ENCODE assay signal across 15 cellular contexts in the genomic region with DNA sequence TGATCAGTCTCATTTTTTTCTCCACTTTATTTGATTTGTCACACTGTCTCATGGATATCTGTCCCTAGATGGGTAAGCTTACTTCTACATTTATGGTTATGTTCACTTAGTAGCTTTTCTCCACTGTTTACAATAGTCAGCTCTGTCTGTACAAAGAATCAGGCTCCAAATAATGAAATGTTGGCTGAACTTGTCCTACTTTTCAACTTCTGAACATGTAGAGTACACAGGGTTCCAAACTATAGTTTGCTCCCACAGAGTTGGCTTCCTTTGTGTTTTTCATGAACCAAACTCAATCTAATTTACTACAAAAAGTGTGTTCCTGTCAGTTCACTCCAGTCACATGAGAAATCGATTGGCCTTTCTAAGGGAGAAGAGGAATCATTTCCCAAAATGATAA.
DNase-seq lines count a peak whose midpoint lies in the region; ATAC-seq, FAIRE-seq and TF ChIP-seq lines count a peak whose summit lies in the region.
"Had no signal": no experiment of that assay in that cellular context is flagged by ENCODE, and none has a peak within 500 bp of the region (broad histone marks: within the 10 kb centered on the region; RNA-seq: fewer than 3 reads in every experiment).

No MANE protein-coding gene starts in this region.

- no peaks in the 10 kb centered on the region for H3K9me2 ChIP-seq in GM23248 (ENCODE audit: insufficient read depth)

- H4K20me1 ChIP-seq in GM23248 (ENCODE audit: insufficient read depth), result no peaks in the 10 kb centered on the region

- no peak overlapping the region for H3K4me3 Mint-ChIP-seq in activated naive CD8-positive, alpha-beta T cell treated with anti-CD3 and anti-CD28 coated beads, Interleukin-2, amount 50 U/mL, for 24 hours
- H3K4me3 Mint-ChIP-seq: naive thymus-derived CD8-positive, alpha-beta T cell; WTC11 had no signal

- no peak overlapping the region for H2AFZ ChIP-seq in GM23248

- FAIRE-seq in kidney (lab: Jason Lieb, UNC), result no peak

- H3K4me3 ChIP-seq in GM23248 (peak overlapping the region; percentile 26; the same call in 1 of the 2 replicates), kidney (ENCODE audit: low read length in 2 of 2) (no peak overlapping the region), skeletal muscle satellite cell (ENCODE audit: low read length) (no peak overlapping the region)

- H3K9me3 Mint-ChIP-seq in activated naive CD8-positive, alpha-beta T cell treated with anti-CD3 and anti-CD28 coated beads, Interleukin-2, amount 50 U/mL, for 24 hours, result peaks cover 5% of the 10 kb centered on the region

- intact Hi-C loops in kidney (cut with DNase I), result no loop called here

- H3K4me1 Mint-ChIP-seq in activated naive CD8-positive, alpha-beta T cell treated with anti-CD3 and anti-CD28 coated beads, Interleukin-2, amount 50 U/mL, for 24 hours, result peaks cover 60% of the 10 kb centered on the region
- H3K4me1 Mint-ChIP-seq: naive thymus-derived CD8-positive, alpha-beta T cell; WTC11 had no signal

- H3K36me3 ChIP-seq in GM23248 (ENCODE audit: low read depth) (no peaks in the 10 kb centered on the region), kidney (ENCODE audit: control insufficient read depth in 1 of 2, insufficient read depth in 2 of 2, low read length in 2 of 2) (no peaks in the 10 kb centered on the region), skeletal muscle satellite cell (ENCODE audit: insufficient read depth, low read length) (no peaks in the 10 kb centered on the region)

- in situ Hi-C loops in GM23248 (cut with MboI), result no loop called here

- peak overlapping the region; percentile 71 for H3K27ac ChIP-seq in GM23248
- H3K27ac ChIP-seq in kidney (ENCODE audit: low read depth in 2 of 2, low read length in 2 of 2), result peak overlapping the region; percentile 39 to 74

- H3K27me3 ChIP-seq in GM23248 (replicated peaks; ENCODE audit: insufficient read depth) (no peaks in the 10 kb centered on the region), skeletal muscle satellite cell (ENCODE audit: control insufficient read depth, insufficient read depth, low read length) (no peaks in the 10 kb centered on the region)

- no peak for ATAC-seq in activated naive CD8-positive, alpha-beta T cell treated with anti-CD3 and anti-CD28 coated beads, Interleukin-2, amount 50 U/mL, for 24 hours
- no peak for ATAC-seq in GM18502 (IDR thresholded peaks at IDR 0.05; ENCODE audit: poor library complexity, unreplicated experiment)
- ATAC-seq: naive thymus-derived CD8-positive, alpha-beta T cell; WTC11 had no signal

- H3K4me2 ChIP-seq in GM23248 (ENCODE audit: unreplicated experiment) (peak overlapping the region; percentile 41), skeletal muscle satellite cell (ENCODE audit: low read length) (peak overlapping the region; percentile 18)

- peaks cover 43% of the 10 kb centered on the region for H3K4me1 ChIP-seq in GM23248 (ENCODE audit: insufficient read depth)
- H3K4me1 ChIP-seq in kidney (ENCODE audit: control insufficient read depth in 1 of 2, insufficient read depth in 1 of 2, low read depth in 1 of 2, low read length in 2 of 2), result peaks cover 15 to 18% of the 10 kb centered on the region in 2 donors
- peaks cover 31% of the 10 kb centered on the region for H3K4me1 ChIP-seq in skeletal muscle satellite cell (ENCODE audit: control insufficient read depth, insufficient read depth, low read length)

- 0 to 6% methylated on average over 1 of the region's 1 CpG for WGBS in GM23248 (ENCODE audit: low coverage in 1 of 2, low lambda C conversion rate in 2 of 2, missing lambda C conversion rate in 2 of 2), 2 experiments

- DNase-seq in GM23248, result peak; percentile 25
- DNase-seq in activated naive CD8-positive, alpha-beta T cell treated with anti-CD3 and anti-CD28 coated beads, Interleukin-2, amount 50 U/mL, for 24 hours, result no peak
- DNase-seq in kidney, result no peak
- no peak for DNase-seq in hepatic stellate cell (ENCODE audit: low spot score)
- DNase-seq in OCI-M2 (lab: John Stamatoyannopoulos, UW; ENCODE audit: unreplicated experiment), result no peak
- DNase-seq in EL, result no peak
- DNase-seq: activated CD8-positive, alpha-beta memory T cell treated with anti-CD3 and anti-CD28 coated beads, Interleukin-2, amount 50 U/mL, for 48 hours; naive thymus-derived CD8-positive, alpha-beta T cell; NCI-H187 treated with DMSO at 0.1 percent for 48 hours; NCI-H524; stimulated activated CD4-positive, alpha-beta T cell treated with anti-CD3 and anti-CD28 coated beads, Interleukin-2, amount 100 ng/mL, for 48 hours; T-helper 1 cell had no signal

- no peak for TF ChIP-seq CTCF in kidney (IDR thresholded peaks at IDR 0.05; ENCODE audit: borderline replicate concordance, extremely low read depth, insufficient read depth)

- no peaks in the 10 kb centered on the region for H3K79me2 ChIP-seq in GM23248 (ENCODE audit: insufficient read depth)

- peaks cover 41% of the 10 kb centered on the region for H3F3A ChIP-seq in GM23248 (ENCODE audit: insufficient read depth)

- H3K36me3 Mint-ChIP-seq in activated naive CD8-positive, alpha-beta T cell treated with anti-CD3 and anti-CD28 coated beads, Interleukin-2, amount 50 U/mL, for 24 hours (ENCODE audit: low read depth), result peaks cover 15% of the 10 kb centered on the region
- H3K36me3 Mint-ChIP-seq: WTC11 had no signal

- H3K27me3 Mint-ChIP-seq in activated naive CD8-positive, alpha-beta T cell treated with anti-CD3 and anti-CD28 coated beads, Interleukin-2, amount 50 U/mL, for 24 hours, result peaks cover 8% of the 10 kb centered on the region

- H3K9ac ChIP-seq in GM23248, result 0 out of 2 replicates have a peak overlapping the region, but pooled peaks have one; percentile 5
- H3K9ac ChIP-seq in kidney (ENCODE audit: low read length in 2 of 2), result no peak overlapping the region
- peak overlapping the region; percentile 36 for H3K9ac ChIP-seq in skeletal muscle satellite cell (ENCODE audit: low read depth, low read length)

- no peaks in the 10 kb centered on the region for H3K9me3 ChIP-seq in GM23248 (ENCODE audit: low read depth)
- H3K9me3 ChIP-seq in kidney (ENCODE audit: control insufficient read depth in 1 of 2, low read length in 2 of 2), result no peaks in the 10 kb centered on the region
- H3K9me3 ChIP-seq in skeletal muscle satellite cell (replicated peaks; ENCODE audit: low read length), result no peaks in the 10 kb centered on the region

- H3K27ac Mint-ChIP-seq in activated naive CD8-positive, alpha-beta T cell treated with anti-CD3 and anti-CD28 coated beads, Interleukin-2, amount 50 U/mL, for 24 hours, result peak overlapping the region; percentile 94
- H3K27ac Mint-ChIP-seq: naive thymus-derived CD8-positive, alpha-beta T cell; WTC11 had no signal

Comparison
In these comparisons a context has a peak if more than half of its experiments do, and no peak if none do; other contexts are left out.
1. H3K9ac ChIP-seq: peak in GM23248 (single experiment) and skeletal muscle satellite cell (single experiment); none in kidney (0 of 2).